Comparison of ENCODE assay signal across 1 cellular context in genomic region chr12:114858388-114859146, GRCh38.
TF ChIP-seq lines count a peak whose summit lies in the region.

No MANE protein-coding gene starts in this region.

TF ChIP-seq in HepG2, 621 proteins besides CTCF, POLR2A, EP300 and RAD21 (continued from another document and continues in another):
- peak; percentile 48; the same call in 1 of the 2 replicates for TF ChIP-seq FOXP4 (CRISPR knock-in tag; IDR thresholded peaks at IDR 0.05)
- no peak for TF ChIP-seq TBX3 (IDR thresholded peaks at IDR 0.05; ENCODE audit: borderline replicate concordance)
- TF ChIP-seq HOXA9 (CRISPR knock-in tag; IDR thresholded peaks at IDR 0.05; ENCODE audit: borderline replicate concordance), result no peak
- TF ChIP-seq MTERF4 (CRISPR knock-in tag; IDR thresholded peaks at IDR 0.05), result no peak
- TF ChIP-seq NRL (CRISPR knock-in tag; IDR thresholded peaks at IDR 0.05; ENCODE audit: borderline replicate concordance), result no peak
- no peak for TF ChIP-seq ONECUT2 (CRISPR knock-in tag; IDR thresholded peaks at IDR 0.05)
- peak; percentile 80 for TF ChIP-seq ZEB1 (IDR thresholded peaks at IDR 0.05; ENCODE audit: insufficient replicate concordance, low read depth)
- peak; percentile 92 for TF ChIP-seq CEBPB (IDR thresholded peaks at IDR 0.05; ENCODE audit: borderline replicate concordance, low read depth, low read length)
- no peak for TF ChIP-seq TFDP1 (CRISPR knock-in tag; IDR thresholded peaks at IDR 0.05; ENCODE audit: borderline replicate concordance)
- TF ChIP-seq ZC3H4 (CRISPR knock-in tag; IDR thresholded peaks at IDR 0.05; ENCODE audit: borderline replicate concordance), result no peak
- 0 out of 2 replicates have a peak, but pooled peaks have one; percentile 55 for TF ChIP-seq SALL1 (CRISPR knock-in tag; IDR thresholded peaks at IDR 0.05)
- TF ChIP-seq RXRB (CRISPR knock-in tag; IDR thresholded peaks at IDR 0.05; ENCODE audit: borderline replicate concordance), result 0 out of 2 replicates have a peak, but pooled peaks have one; percentile 48
- no peak for TF ChIP-seq ZBTB39 (CRISPR knock-in tag; IDR thresholded peaks at IDR 0.05)
- TF ChIP-seq NCOA2 (CRISPR knock-in tag; IDR thresholded peaks at IDR 0.05), result peak; percentile 65
- no peak for TF ChIP-seq ZNF780A (CRISPR knock-in tag; IDR thresholded peaks at IDR 0.05)
- TF ChIP-seq HMG20A (CRISPR knock-in tag; IDR thresholded peaks at IDR 0.05; ENCODE audit: borderline replicate concordance), result peak; percentile 44; the same call in 1 of the 2 replicates
- TF ChIP-seq PREB (CRISPR knock-in tag; IDR thresholded peaks at IDR 0.05), result no peak
- TF ChIP-seq CBX2 (IDR thresholded peaks at IDR 0.05; ENCODE audit: low read depth, low read length), result no peak
- no peak for TF ChIP-seq CBX2 (CRISPR knock-in tag; IDR thresholded peaks at IDR 0.05; ENCODE audit: low read depth)
- TF ChIP-seq ELF1 (CRISPR knock-in tag; IDR thresholded peaks at IDR 0.05), result no peak
- no peak for TF ChIP-seq ZMYM3 (CRISPR knock-in tag; IDR thresholded peaks at IDR 0.05)
- peak; percentile 82 for TF ChIP-seq ARID5B (CRISPR knock-in tag; IDR thresholded peaks at IDR 0.05)
- TF ChIP-seq PRMT3 (CRISPR knock-in tag; IDR thresholded peaks at IDR 0.05; ENCODE audit: borderline replicate concordance, low read depth), result no peak
- no peak for TF ChIP-seq ZNF317 (CRISPR knock-in tag; IDR thresholded peaks at IDR 0.05)
- TF ChIP-seq ZNF362 (CRISPR knock-in tag; IDR thresholded peaks at IDR 0.05; ENCODE audit: borderline replicate concordance), result no peak
- 0 out of 2 replicates have a peak, but pooled peaks have one; percentile 12 for TF ChIP-seq TFAP4 (IDR thresholded peaks at IDR 0.05; ENCODE audit: borderline replicate concordance, low read depth)
- no peak for TF ChIP-seq NAIF1 (CRISPR knock-in tag; IDR thresholded peaks at IDR 0.05; ENCODE audit: borderline replicate concordance)
- no peak for TF ChIP-seq ZNF629 (CRISPR knock-in tag; conservative IDR thresholded peaks at IDR 0.05)
- TF ChIP-seq ZNF609 (CRISPR knock-in tag; IDR thresholded peaks at IDR 0.05; ENCODE audit: borderline replicate concordance), result 0 out of 2 replicates have a peak, but pooled peaks have one; percentile 32
- no peak for TF ChIP-seq EHMT2 (IDR thresholded peaks at IDR 0.05; ENCODE audit: borderline replicate concordance, low read depth, low read length)
- TF ChIP-seq ZBTB42 (CRISPR knock-in tag; IDR thresholded peaks at IDR 0.05), result no peak
- no peak for TF ChIP-seq ZNF564 (CRISPR knock-in tag; IDR thresholded peaks at IDR 0.05)
- TF ChIP-seq REL (CRISPR knock-in tag; conservative IDR thresholded peaks at IDR 0.05), result no peak
- no peak for TF ChIP-seq ZNF615 (CRISPR knock-in tag; IDR thresholded peaks at IDR 0.05; ENCODE audit: borderline replicate concordance)
- TF ChIP-seq PAXIP1 (CRISPR knock-in tag; conservative IDR thresholded peaks at IDR 0.05), result peak; percentile 54; the same call in 1 of the 2 replicates
- peak; percentile 69; the same call in 1 of the 2 replicates for TF ChIP-seq FOXA3 (CRISPR knock-in tag; IDR thresholded peaks at IDR 0.05)
- TF ChIP-seq FOXK2 (IDR thresholded peaks at IDR 0.05), result no peak
